1 cellular context compared by ENCODE assay signal in genomic region chr7:74572301-74573090, GRCh38.
TF ChIP-seq lines count a peak whose summit lies in the region.

No MANE protein-coding gene starts in this region.

TF ChIP-seq in GM12878, 131 proteins besides CTCF, POLR2A, EP300 and RAD21 (continued from another document):
- TF ChIP-seq HSF1 (IDR thresholded peaks at IDR 0.05; ENCODE audit: low read depth, low read length) = no peak
